1 cellular context compared by ENCODE assay signal in the genomic region with DNA sequence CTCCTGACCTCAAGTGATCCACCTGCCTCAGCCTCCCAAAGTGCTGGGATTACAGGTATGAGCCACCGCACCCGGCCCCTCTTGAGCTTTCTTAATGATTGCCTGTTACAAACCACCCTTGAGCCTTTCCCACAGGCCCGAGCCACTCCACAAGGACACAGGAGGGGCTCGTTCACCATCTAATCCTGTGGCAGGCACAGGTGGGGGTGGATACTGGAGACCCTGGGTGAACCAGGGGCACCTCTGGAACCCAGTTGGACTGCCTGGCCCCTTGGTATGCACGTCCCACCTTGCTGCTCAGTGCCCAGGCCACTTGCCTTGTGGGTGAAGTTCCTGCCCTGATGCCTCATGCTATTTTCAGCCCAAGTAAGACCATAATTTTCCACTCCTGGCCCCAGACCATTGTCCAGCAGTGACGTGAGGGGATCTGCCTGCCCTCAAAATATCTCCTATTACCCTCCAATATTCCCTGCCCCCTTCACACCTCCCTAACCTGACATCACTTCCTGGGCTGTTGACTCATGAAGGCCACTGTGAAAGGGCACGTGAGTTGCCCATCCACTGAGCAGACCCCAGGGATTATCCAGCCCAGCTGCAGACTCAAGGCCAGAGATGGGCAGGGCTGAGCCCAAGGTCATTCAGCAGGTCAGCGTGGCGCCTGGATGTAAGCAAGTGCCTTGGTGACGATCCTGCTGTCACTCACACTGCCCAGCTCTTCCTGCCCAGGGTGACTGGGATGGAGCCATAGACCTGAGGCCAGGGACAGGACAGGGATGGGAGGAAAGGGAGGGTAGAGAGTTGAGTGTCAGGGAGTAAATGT.
TF ChIP-seq lines count a peak whose summit lies in the region.

No MANE protein-coding gene starts in this region.

TF ChIP-seq in HepG2, 621 proteins besides CTCF, POLR2A, EP300 and RAD21 (continued from another document and continues in another):
- TF ChIP-seq, protein P1, sequence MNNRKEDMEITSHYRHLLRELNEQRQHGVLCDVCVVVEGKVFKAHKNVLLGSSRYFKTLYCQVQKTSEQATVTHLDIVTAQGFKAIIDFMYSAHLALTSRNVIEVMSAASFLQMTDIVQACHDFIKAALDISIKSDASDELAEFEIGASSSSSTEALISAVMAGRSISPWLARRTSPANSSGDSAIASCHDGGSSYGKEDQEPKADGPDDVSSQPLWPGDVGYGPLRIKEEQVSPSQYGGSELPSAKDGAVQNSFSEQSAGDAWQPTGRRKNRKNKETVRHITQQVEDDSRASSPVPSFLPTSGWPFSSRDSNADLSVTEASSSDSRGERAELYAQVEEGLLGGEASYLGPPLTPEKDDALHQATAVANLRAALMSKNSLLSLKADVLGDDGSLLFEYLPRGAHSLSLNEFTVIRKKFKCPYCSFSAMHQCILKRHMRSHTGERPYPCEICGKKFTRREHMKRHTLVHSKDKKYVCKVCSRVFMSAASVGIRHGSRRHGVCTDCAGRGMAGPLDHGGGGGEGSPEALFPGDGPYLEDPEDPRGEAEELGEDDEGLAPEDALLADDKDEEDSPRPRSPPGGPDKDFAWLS (CRISPR knock-in tag; IDR thresholded peaks at IDR 0.05; ENCODE audit: borderline replicate concordance): no peak
- peak; percentile 33; the same call in 1 of the 2 replicates for TF ChIP-seq ZNF12 (CRISPR knock-in tag; IDR thresholded peaks at IDR 0.05)
- TF ChIP-seq, protein P2, sequence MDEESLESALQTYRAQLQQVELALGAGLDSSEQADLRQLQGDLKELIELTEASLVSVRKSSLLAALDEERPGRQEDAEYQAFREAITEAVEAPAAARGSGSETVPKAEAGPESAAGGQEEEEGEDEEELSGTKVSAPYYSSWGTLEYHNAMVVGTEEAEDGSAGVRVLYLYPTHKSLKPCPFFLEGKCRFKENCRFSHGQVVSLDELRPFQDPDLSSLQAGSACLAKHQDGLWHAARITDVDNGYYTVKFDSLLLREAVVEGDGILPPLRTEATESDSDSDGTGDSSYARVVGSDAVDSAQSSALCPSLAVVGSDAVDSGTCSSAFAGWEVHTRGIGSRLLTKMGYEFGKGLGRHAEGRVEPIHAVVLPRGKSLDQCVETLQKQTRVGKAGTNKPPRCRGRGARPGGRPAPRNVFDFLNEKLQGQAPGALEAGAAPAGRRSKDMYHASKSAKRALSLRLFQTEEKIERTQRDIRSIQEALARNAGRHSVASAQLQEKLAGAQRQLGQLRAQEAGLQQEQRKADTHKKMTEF (CRISPR knock-in tag; IDR thresholded peaks at IDR 0.05): peak; percentile 52; the same call in 1 of the 2 replicates
- TF ChIP-seq CREM (IDR thresholded peaks at IDR 0.05): peak; percentile 72
- no peak for TF ChIP-seq CREM (CRISPR knock-in tag; IDR thresholded peaks at IDR 0.05)
- TF ChIP-seq GTF3A (CRISPR knock-in tag; conservative IDR thresholded peaks at IDR 0.05): no peak
- no peak for TF ChIP-seq RFX3 (CRISPR knock-in tag; IDR thresholded peaks at IDR 0.05)
- TF ChIP-seq ZNF747 (CRISPR knock-in tag; IDR thresholded peaks at IDR 0.05; ENCODE audit: borderline replicate concordance): no peak
- TF ChIP-seq ZNF766 (CRISPR knock-in tag; IDR thresholded peaks at IDR 0.05; ENCODE audit: borderline replicate concordance): no peak
- TF ChIP-seq IRX3 (CRISPR knock-in tag; IDR thresholded peaks at IDR 0.05; ENCODE audit: borderline replicate concordance, low read depth): no peak
- no peak for TF ChIP-seq NFIB (CRISPR knock-in tag; IDR thresholded peaks at IDR 0.05; ENCODE audit: borderline replicate concordance)
- no peak for TF ChIP-seq STAT5B (CRISPR knock-in tag; IDR thresholded peaks at IDR 0.05)
- 0 out of 2 replicates have a peak, but pooled peaks have one; percentile 57 for TF ChIP-seq ATF7-NPFF (CRISPR knock-in tag; IDR thresholded peaks at IDR 0.05; ENCODE audit: low read depth)
- TF ChIP-seq ZNF496 (CRISPR knock-in tag; IDR thresholded peaks at IDR 0.05; ENCODE audit: insufficient replicate concordance): no peak
- 0 out of 2 replicates have a peak, but pooled peaks have one; percentile 56 for TF ChIP-seq FOXC1 (CRISPR knock-in tag; IDR thresholded peaks at IDR 0.05; ENCODE audit: borderline replicate concordance)
- peak; percentile 75; the same call in 1 of the 2 replicates for TF ChIP-seq ATF1 (CRISPR knock-in tag; IDR thresholded peaks at IDR 0.05)
- TF ChIP-seq SPEN (CRISPR knock-in tag; IDR thresholded peaks at IDR 0.05; ENCODE audit: low read depth): peak; percentile 67; the same call in 1 of the 2 replicates
- TF ChIP-seq, protein P3, sequence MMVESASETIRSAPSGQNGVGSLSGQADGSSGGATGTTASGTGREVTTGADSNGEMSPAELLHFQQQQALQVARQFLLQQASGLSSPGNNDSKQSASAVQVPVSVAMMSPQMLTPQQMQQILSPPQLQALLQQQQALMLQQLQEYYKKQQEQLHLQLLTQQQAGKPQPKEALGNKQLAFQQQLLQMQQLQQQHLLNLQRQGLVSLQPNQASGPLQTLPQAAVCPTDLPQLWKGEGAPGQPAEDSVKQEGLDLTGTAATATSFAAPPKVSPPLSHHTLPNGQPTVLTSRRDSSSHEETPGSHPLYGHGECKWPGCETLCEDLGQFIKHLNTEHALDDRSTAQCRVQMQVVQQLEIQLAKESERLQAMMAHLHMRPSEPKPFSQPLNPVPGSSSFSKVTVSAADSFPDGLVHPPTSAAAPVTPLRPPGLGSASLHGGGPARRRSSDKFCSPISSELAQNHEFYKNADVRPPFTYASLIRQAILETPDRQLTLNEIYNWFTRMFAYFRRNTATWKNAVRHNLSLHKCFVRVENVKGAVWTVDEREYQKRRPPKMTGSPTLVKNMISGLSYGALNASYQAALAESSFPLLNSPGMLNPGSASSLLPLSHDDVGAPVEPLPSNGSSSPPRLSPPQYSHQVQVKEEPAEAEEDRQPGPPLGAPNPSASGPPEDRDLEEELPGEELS (CRISPR knock-in tag; IDR thresholded peaks at IDR 0.05): peak; percentile 84
- TF ChIP-seq, protein P4, sequence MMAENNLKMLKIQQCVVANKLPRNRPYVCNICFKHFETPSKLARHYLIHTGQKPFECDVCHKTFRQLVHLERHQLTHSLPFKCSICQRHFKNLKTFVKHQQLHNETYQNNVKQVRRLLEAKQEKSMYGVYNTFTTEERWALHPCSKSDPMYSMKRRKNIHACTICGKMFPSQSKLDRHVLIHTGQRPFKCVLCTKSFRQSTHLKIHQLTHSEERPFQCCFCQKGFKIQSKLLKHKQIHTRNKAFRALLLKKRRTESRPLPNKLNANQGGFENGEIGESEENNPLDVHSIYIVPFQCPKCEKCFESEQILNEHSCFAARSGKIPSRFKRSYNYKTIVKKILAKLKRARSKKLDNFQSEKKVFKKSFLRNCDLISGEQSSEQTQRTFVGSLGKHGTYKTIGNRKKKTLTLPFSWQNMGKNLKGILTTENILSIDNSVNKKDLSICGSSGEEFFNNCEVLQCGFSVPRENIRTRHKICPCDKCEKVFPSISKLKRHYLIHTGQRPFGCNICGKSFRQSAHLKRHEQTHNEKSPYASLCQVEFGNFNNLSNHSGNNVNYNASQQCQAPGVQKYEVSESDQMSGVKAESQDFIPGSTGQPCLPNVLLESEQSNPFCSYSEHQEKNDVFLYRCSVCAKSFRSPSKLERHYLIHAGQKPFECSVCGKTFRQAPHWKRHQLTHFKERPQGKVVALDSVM (CRISPR knock-in tag; IDR thresholded peaks at IDR 0.05): no peak
- TF ChIP-seq, protein P5, sequence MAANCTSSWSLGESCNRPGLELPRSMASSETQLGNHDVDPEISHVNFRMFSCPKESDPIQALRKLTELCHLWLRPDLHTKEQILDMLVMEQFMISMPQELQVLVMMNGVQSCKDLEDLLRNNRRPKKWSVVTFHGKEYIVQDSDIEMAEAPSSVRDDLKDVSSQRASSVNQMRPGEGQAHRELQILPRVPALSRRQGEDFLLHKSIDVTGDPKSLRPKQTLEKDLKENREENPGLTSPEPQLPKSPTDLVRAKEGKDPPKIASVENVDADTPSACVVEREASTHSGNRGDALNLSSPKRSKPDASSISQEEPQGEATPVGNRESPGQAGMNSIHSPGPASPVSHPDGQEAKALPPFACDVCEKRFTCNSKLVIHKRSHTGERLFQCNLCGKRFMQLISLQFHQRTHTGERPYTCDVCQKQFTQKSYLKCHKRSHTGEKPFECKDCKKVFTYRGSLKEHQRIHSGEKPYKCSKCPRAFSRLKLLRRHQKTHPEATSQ (CRISPR knock-in tag; IDR thresholded peaks at IDR 0.05; ENCODE audit: borderline replicate concordance): no peak
- TF ChIP-seq DMAP1 (CRISPR knock-in tag; IDR thresholded peaks at IDR 0.05): no peak
- TF ChIP-seq, protein P6, sequence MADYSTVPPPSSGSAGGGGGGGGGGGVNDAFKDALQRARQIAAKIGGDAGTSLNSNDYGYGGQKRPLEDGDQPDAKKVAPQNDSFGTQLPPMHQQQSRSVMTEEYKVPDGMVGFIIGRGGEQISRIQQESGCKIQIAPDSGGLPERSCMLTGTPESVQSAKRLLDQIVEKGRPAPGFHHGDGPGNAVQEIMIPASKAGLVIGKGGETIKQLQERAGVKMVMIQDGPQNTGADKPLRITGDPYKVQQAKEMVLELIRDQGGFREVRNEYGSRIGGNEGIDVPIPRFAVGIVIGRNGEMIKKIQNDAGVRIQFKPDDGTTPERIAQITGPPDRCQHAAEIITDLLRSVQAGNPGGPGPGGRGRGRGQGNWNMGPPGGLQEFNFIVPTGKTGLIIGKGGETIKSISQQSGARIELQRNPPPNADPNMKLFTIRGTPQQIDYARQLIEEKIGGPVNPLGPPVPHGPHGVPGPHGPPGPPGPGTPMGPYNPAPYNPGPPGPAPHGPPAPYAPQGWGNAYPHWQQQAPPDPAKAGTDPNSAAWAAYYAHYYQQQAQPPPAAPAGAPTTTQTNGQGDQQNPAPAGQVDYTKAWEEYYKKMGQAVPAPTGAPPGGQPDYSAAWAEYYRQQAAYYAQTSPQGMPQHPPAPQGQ (CRISPR knock-in tag; IDR thresholded peaks at IDR 0.05; ENCODE audit: borderline replicate concordance): no peak
- peak; percentile 64; the same call in 1 of the 2 replicates for TF ChIP-seq ZNF792 (CRISPR knock-in tag; IDR thresholded peaks at IDR 0.05)
- TF ChIP-seq ZBTB7B (CRISPR knock-in tag; IDR thresholded peaks at IDR 0.05): peak; percentile 71; the same call in 1 of the 2 replicates
- TF ChIP-seq, protein P7, sequence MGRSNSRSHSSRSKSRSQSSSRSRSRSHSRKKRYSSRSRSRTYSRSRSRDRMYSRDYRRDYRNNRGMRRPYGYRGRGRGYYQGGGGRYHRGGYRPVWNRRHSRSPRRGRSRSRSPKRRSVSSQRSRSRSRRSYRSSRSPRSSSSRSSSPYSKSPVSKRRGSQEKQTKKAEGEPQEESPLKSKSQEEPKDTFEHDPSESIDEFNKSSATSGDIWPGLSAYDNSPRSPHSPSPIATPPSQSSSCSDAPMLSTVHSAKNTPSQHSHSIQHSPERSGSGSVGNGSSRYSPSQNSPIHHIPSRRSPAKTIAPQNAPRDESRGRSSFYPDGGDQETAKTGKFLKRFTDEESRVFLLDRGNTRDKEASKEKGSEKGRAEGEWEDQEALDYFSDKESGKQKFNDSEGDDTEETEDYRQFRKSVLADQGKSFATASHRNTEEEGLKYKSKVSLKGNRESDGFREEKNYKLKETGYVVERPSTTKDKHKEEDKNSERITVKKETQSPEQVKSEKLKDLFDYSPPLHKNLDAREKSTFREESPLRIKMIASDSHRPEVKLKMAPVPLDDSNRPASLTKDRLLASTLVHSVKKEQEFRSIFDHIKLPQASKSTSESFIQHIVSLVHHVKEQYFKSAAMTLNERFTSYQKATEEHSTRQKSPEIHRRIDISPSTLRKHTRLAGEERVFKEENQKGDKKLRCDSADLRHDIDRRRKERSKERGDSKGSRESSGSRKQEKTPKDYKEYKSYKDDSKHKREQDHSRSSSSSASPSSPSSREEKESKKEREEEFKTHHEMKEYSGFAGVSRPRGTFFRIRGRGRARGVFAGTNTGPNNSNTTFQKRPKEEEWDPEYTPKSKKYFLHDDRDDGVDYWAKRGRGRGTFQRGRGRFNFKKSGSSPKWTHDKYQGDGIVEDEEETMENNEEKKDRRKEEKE (IDR thresholded peaks at IDR 0.05): no peak
- no peak for TF ChIP-seq FOXM1 (CRISPR knock-in tag; IDR thresholded peaks at IDR 0.05)
- no peak for TF ChIP-seq SNRNP70 (IDR thresholded peaks at IDR 0.05; ENCODE audit: low read depth, low read length)
- TF ChIP-seq, protein P8, sequence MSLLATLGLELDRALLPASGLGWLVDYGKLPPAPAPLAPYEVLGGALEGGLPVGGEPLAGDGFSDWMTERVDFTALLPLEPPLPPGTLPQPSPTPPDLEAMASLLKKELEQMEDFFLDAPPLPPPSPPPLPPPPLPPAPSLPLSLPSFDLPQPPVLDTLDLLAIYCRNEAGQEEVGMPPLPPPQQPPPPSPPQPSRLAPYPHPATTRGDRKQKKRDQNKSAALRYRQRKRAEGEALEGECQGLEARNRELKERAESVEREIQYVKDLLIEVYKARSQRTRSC (CRISPR knock-in tag; IDR thresholded peaks at IDR 0.05; ENCODE audit: low read depth): no peak
- TF ChIP-seq MTF2 (CRISPR knock-in tag; IDR thresholded peaks at IDR 0.05; ENCODE audit: borderline replicate concordance): no peak
- no peak for TF ChIP-seq ZSCAN20 (CRISPR knock-in tag; IDR thresholded peaks at IDR 0.05; ENCODE audit: borderline replicate concordance)
- TF ChIP-seq, protein P9, sequence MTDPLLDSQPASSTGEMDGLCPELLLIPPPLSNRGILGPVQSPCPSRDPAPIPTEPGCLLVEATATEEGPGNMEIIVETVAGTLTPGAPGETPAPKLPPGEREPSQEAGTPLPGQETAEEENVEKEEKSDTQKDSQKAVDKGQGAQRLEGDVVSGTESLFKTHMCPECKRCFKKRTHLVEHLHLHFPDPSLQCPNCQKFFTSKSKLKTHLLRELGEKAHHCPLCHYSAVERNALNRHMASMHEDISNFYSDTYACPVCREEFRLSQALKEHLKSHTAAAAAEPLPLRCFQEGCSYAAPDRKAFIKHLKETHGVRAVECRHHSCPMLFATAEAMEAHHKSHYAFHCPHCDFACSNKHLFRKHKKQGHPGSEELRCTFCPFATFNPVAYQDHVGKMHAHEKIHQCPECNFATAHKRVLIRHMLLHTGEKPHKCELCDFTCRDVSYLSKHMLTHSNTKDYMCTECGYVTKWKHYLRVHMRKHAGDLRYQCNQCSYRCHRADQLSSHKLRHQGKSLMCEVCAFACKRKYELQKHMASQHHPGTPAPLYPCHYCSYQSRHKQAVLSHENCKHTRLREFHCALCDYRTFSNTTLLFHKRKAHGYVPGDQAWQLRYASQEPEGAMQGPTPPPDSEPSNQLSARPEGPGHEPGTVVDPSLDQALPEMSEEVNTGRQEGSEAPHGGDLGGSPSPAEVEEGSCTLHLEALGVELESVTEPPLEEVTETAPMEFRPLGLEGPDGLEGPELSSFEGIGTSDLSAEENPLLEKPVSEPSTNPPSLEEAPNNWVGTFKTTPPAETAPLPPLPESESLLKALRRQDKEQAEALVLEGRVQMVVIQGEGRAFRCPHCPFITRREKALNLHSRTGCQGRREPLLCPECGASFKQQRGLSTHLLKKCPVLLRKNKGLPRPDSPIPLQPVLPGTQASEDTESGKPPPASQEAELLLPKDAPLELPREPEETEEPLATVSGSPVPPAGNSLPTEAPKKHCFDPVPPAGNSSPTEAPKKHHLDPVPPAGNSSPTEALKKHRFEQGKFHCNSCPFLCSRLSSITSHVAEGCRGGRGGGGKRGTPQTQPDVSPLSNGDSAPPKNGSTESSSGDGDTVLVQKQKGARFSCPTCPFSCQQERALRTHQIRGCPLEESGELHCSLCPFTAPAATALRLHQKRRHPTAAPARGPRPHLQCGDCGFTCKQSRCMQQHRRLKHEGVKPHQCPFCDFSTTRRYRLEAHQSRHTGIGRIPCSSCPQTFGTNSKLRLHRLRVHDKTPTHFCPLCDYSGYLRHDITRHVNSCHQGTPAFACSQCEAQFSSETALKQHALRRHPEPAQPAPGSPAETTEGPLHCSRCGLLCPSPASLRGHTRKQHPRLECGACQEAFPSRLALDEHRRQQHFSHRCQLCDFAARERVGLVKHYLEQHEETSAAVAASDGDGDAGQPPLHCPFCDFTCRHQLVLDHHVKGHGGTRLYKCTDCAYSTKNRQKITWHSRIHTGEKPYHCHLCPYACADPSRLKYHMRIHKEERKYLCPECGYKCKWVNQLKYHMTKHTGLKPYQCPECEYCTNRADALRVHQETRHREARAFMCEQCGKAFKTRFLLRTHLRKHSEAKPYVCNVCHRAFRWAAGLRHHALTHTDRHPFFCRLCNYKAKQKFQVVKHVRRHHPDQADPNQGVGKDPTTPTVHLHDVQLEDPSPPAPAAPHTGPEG (CRISPR knock-in tag; IDR thresholded peaks at IDR 0.05): no peak
- TF ChIP-seq ZNF749 (CRISPR knock-in tag; IDR thresholded peaks at IDR 0.05; ENCODE audit: borderline replicate concordance): 0 out of 2 replicates have a peak, but pooled peaks have one; percentile 15
